28 cellular contexts compared by ENCODE assay signal in genomic region chr13:91024157-91024792, GRCh38.
"Had no signal": no experiment of that assay in that cellular context is flagged by ENCODE, and none has a peak within 500 bp of the region (broad histone marks: within the 10 kb centered on the region; RNA-seq: fewer than 3 reads in every experiment).

No MANE protein-coding gene starts in this region.

- H3K79me2 ChIP-seq: hepatocyte had no signal

- H3K27ac ChIP-seq: colonic mucosa, coronary artery, dorsolateral prefrontal cortex, epithelial cell of prostate, esophagus muscularis mucosa, esophagus squamous epithelium, foreskin keratinocyte, gastrocnemius medialis, gastroesophageal sphincter, heart left ventricle, heart right ventricle, hepatocyte had no signal

- ATAC-seq: effector memory CD8-positive, alpha-beta T cell; esophagus mucosa; foreskin keratinocyte; gastrocnemius medialis; gastroesophageal sphincter; heart left ventricle; heart right ventricle had no signal

- FAIRE-seq: endometrium, endothelial cell of umbilical vein, frontal cortex had no signal

- H3K4me2 ChIP-seq: hepatocyte had no signal

- H3K27me3 ChIP-seq: colonic mucosa, esophagus muscularis mucosa, esophagus squamous epithelium, foreskin keratinocyte, gastrocnemius medialis, gastroesophageal sphincter had no signal

- H3K4me1 ChIP-seq: colonic mucosa, esophagus muscularis mucosa, esophagus squamous epithelium, foreskin keratinocyte, gastrocnemius medialis, gastroesophageal sphincter, heart left ventricle, heart right ventricle had no signal

- H2AFZ ChIP-seq: hepatocyte had no signal

- H3K4me3 ChIP-seq: colonic mucosa, coronary artery, dorsolateral prefrontal cortex, esophagus muscularis mucosa, esophagus squamous epithelium, gastrocnemius medialis, gastroesophageal sphincter, heart left ventricle, heart right ventricle, hepatocyte had no signal

- H3K36me3 ChIP-seq: colonic mucosa, esophagus muscularis mucosa, esophagus squamous epithelium, gastrocnemius medialis, gastroesophageal sphincter, heart left ventricle, heart right ventricle had no signal

- DNase-seq: colonic mucosa; cortex of kidney; dermis blood vessel endothelial cell; dorsolateral prefrontal cortex; effector CD4-positive, alpha-beta T cell; effector CD8-positive, alpha-beta T cell; effector memory CD4-positive, alpha-beta T cell; effector memory CD8-positive, alpha-beta T cell; endodermal cell; erythroblast; esophagus squamous epithelium; foreskin fibroblast; foreskin keratinocyte; foreskin melanocyte; gastrocnemius medialis; glutamatergic neuron; head of caudate nucleus; heart left ventricle; heart right ventricle had no signal

- H3K9me3 ChIP-seq: colonic mucosa, esophagus muscularis mucosa, esophagus squamous epithelium, gastrocnemius medialis, gastroesophageal sphincter, heart left ventricle, heart right ventricle had no signal
